Comparison of ENCODE assay signal across 12 cellular contexts in genomic region chr11:117172678-117173421, GRCh38. TPM values are rescaled to one million over a fixed set of nuclear protein-coding genes. Genes with fewer than 3 reads are reported as not detected.
DNase-seq lines count a peak whose midpoint lies in the region; ATAC-seq and TF ChIP-seq lines count a peak whose summit lies in the region.
"Had no signal": no experiment of that assay in that cellular context is flagged by ENCODE, and none has a peak within 500 bp of the region (broad histone marks: within the 10 kb centered on the region; RNA-seq: fewer than 3 reads in every experiment).

No MANE protein-coding gene starts in this region.

- H3K27ac Mint-ChIP-seq in naive thymus-derived CD4-positive, alpha-beta T cell: peak overlapping the region in 7 of 9 donors; percentile 48 to 82 (median 67)
- H3K27ac Mint-ChIP-seq: progenitor cell of endocrine pancreas had no signal

- in situ Hi-C loops in HAP-1 (cut with MboI; ENCODE audit: low sequenced_read_pairs): no loop called here

- H3K27me3 Mint-ChIP-seq in naive thymus-derived CD4-positive, alpha-beta T cell: no peaks in the 10 kb centered on the region
- H3K27me3 Mint-ChIP-seq: progenitor cell of endocrine pancreas had no signal

- peak overlapping the region; percentile 65; the same call in 1 of the 2 replicates for H3K27ac ChIP-seq in SK-N-MC
- H3K27ac ChIP-seq in naive thymus-derived CD4-positive, alpha-beta T cell (ENCODE audit: low read depth, low read length): peak overlapping the region; percentile 42
- H3K27ac ChIP-seq: C4-2B, HL-60 had no signal

- no peak overlapping the region for H3K9ac ChIP-seq in SK-N-MC (ENCODE audit: insufficient read length)

- no peaks in the 10 kb centered on the region for H3K27me3 ChIP-seq in BE2C
- no peaks in the 10 kb centered on the region for H3K27me3 ChIP-seq in naive thymus-derived CD4-positive, alpha-beta T cell (ENCODE audit: control insufficient read depth in 2 of 2, insufficient read depth in 2 of 2, low read length in 2 of 2)
- no peaks in the 10 kb centered on the region for H3K27me3 ChIP-seq in HAP-1 (ENCODE audit: low read depth)

- CTCF ChIA-PET in naive thymus-derived CD4-positive, alpha-beta T cell (lab: Charles Lee): no interaction called here

- DNase-seq in BE2C (peak; percentile 39), SK-N-MC (ENCODE audit: low read depth, low spot score) (no peak), fibroblast of gingiva (ENCODE audit: low read depth) (peak; percentile 63), HAP-1 (ENCODE audit: low spot score in 2 of 2) (no peak), NOMO-1 treated with dmso at 0.1 percent for 144 hours (lab: John Stamatoyannopoulos, UW; ENCODE audit: unreplicated experiment) (no peak), NCI-H1417 treated with DMSO at 0.1 percent for 48 hours (lab: John Stamatoyannopoulos, UW) (no peak), DMS153 treated with DMSO at 0.1 percent for 48 hours (lab: John Stamatoyannopoulos, UW; ENCODE audit: unreplicated experiment) (no peak)
- DNase-seq in naive thymus-derived CD4-positive, alpha-beta T cell: no peak
- DNase-seq: NCI-H2171 treated with DMSO at 0.1 percent for 48 hours had no signal

- intact Hi-C loops in naive thymus-derived CD4-positive, alpha-beta T cell (cut with micrococcal nuclease): loop anchor here in 1 of 2 donors (2.0 to 10.0 kb wide), 2 partner anchors 14 to 152 kb away; partner anchors contain the start of gene CEP164

- no peaks in the 10 kb centered on the region for H3K9me3 ChIP-seq in BE2C
- H3K9me3 ChIP-seq in SK-N-MC (ENCODE audit: low read depth, low read length): no peaks in the 10 kb centered on the region
- no peaks in the 10 kb centered on the region for H3K9me3 ChIP-seq in naive thymus-derived CD4-positive, alpha-beta T cell (ENCODE audit: control insufficient read depth in 2 of 3, low read length in 3 of 3)
- H3K9me3 ChIP-seq in HAP-1: no peaks in the 10 kb centered on the region

- ATAC-seq in naive thymus-derived CD4-positive, alpha-beta T cell: no peak

- H3K36me3 ChIP-seq in BE2C (peaks cover 32% of the 10 kb centered on the region), SK-N-MC (ENCODE audit: insufficient read depth, low read length) (peaks cover 38% of the 10 kb centered on the region), HAP-1 (replicated peaks) (peaks cover 28% of the 10 kb centered on the region)
- H3K36me3 ChIP-seq in naive thymus-derived CD4-positive, alpha-beta T cell (ENCODE audit: control insufficient read depth in 2 of 3, insufficient read depth in 3 of 3, low read length in 3 of 3): peaks cover 0 to 8% (median 0%) of the 10 kb centered on the region in 3 experiments

- TF ChIP-seq CTCF in BE2C (IDR thresholded peaks at IDR 0.05; ENCODE audit: low read depth, low read length): no peak

- POLR2A ChIA-PET in naive thymus-derived CD4-positive, alpha-beta T cell (lab: Charles Lee): interaction anchor here (0.6 to 1.4 kb wide), 6 partner anchors 8 to 43 kb away, joined by 3 to 8 read pairs (median 6); partner anchors contain the start of gene PAFAH1B2

- no peak overlapping the region for H3K4me3 Mint-ChIP-seq in naive thymus-derived CD4-positive, alpha-beta T cell

- peaks cover 3 to 19% (median 9%) of the 10 kb centered on the region in 7 donors for H3K4me1 Mint-ChIP-seq in naive thymus-derived CD4-positive, alpha-beta T cell

- H3K4me3 ChIP-seq in BE2C (ENCODE audit: low read depth, low read length) (no peak overlapping the region), SK-N-MC (no peak overlapping the region), HAP-1 (no peak overlapping the region)
- no peak overlapping the region for H3K4me3 ChIP-seq in naive thymus-derived CD4-positive, alpha-beta T cell (ENCODE audit: low read length)

- H3K9me3 Mint-ChIP-seq in naive thymus-derived CD4-positive, alpha-beta T cell: no peaks in the 10 kb centered on the region

- H3K36me3 Mint-ChIP-seq in naive thymus-derived CD4-positive, alpha-beta T cell: peaks cover 0 to 4% (median 3%) of the 10 kb centered on the region in 5 donors

- H3K4me1 ChIP-seq in BE2C (peaks cover 16% of the 10 kb centered on the region), HAP-1 (peaks cover under 1% of the 10 kb centered on the region)
- H3K4me1 ChIP-seq in naive thymus-derived CD4-positive, alpha-beta T cell (ENCODE audit: control insufficient read depth in 2 of 2, insufficient read depth in 2 of 2, low read length in 2 of 2): peaks cover under 1 to 3% of the 10 kb centered on the region in 2 donors

RNA-seq across cellular contexts. Expression of gene SIDT2, which starts 5.7 kb away (rescaled TPM):
- 36.0 TPM for polyA plus RNA-seq in BE2C (2012; ENCODE audit: insufficient read depth, insufficient read length, low read depth)
- 100 to 1,000 TPM in 2 of 5 experiments, 10 to 100 TPM in 3; 31.7 to 187 (median 60.5) TPM for total RNA-seq in naive thymus-derived CD4-positive, alpha-beta T cell
- 1 to 10 TPM; 2.3 to 3.1 TPM for polyA plus RNA-seq in naive thymus-derived CD4-positive, alpha-beta T cell

RNA-seq across cellular contexts. Expression of gene TAGLN, which starts 26.3 kb away (rescaled TPM):
- polyA plus RNA-seq in BE2C (2012; ENCODE audit: insufficient read depth, insufficient read length, low read depth): 10.2 TPM
- total RNA-seq in naive thymus-derived CD4-positive, alpha-beta T cell: 10 to 100 TPM in 4 of 5 experiments, 1 to 10 TPM in 1; 6.4 to 28.0 (median 18.2) TPM
- polyA plus RNA-seq in naive thymus-derived CD4-positive, alpha-beta T cell: 1 to 10 TPM in 1 of 2 donors, under 1 TPM in 1; 0.32 to 1.0 TPM

RNA-seq across cellular contexts. Expression of gene PAFAH1B2, which starts 28.8 kb away (rescaled TPM):
- polyA plus RNA-seq in BE2C (2012; ENCODE audit: insufficient read depth, insufficient read length, low read depth): 99.2 TPM
- 10 to 100 TPM; 48.9 to 62.0 (median 55.8) TPM for total RNA-seq in naive thymus-derived CD4-positive, alpha-beta T cell
- 10 to 100 TPM; 13.6 to 18.2 TPM for polyA plus RNA-seq in naive thymus-derived CD4-positive, alpha-beta T cell

RNA-seq across cellular contexts. Expression of gene PCSK7, which starts 59.0 kb away (rescaled TPM):
- 68.1 TPM for polyA plus RNA-seq in BE2C (2012; ENCODE audit: insufficient read depth, insufficient read length, low read depth)
- 100 to 1,000 TPM; 196 to 319 (median 312) TPM for total RNA-seq in naive thymus-derived CD4-positive, alpha-beta T cell
- polyA plus RNA-seq in naive thymus-derived CD4-positive, alpha-beta T cell: 10 to 100 TPM; 45.4 to 71.4 TPM

RNA-seq across cellular contexts. Expression of gene RNF214, which starts 59.6 kb away (rescaled TPM):
- 63.5 TPM for polyA plus RNA-seq in BE2C (2012; ENCODE audit: insufficient read depth, insufficient read length, low read depth)
- total RNA-seq in naive thymus-derived CD4-positive, alpha-beta T cell: 10 to 100 TPM; 16.6 to 36.0 (median 24.0) TPM
- polyA plus RNA-seq in naive thymus-derived CD4-positive, alpha-beta T cell: 10 to 100 TPM in 1 of 2 donors, 1 to 10 TPM in 1; 9.7 to 10.2 TPM

Comparison
In these comparisons a context has a peak if more than half of its experiments do, and no peak if none do; other contexts are left out.
1. DNase-seq: peak in BE2C (single experiment) and fibroblast of gingiva (single experiment); none in SK-N-MC (single experiment), naive thymus-derived CD4-positive, alpha-beta T cell (0 of 9), HAP-1 (0 of 2), NOMO-1 treated with dmso at 0.1 percent for 144 hours (single experiment), NCI-H1417 treated with DMSO at 0.1 percent for 48 hours (single experiment) and DMS153 treated with DMSO at 0.1 percent for 48 hours (single experiment).